Comparison of ENCODE assay signal across 1 cellular context in the genomic region with DNA sequence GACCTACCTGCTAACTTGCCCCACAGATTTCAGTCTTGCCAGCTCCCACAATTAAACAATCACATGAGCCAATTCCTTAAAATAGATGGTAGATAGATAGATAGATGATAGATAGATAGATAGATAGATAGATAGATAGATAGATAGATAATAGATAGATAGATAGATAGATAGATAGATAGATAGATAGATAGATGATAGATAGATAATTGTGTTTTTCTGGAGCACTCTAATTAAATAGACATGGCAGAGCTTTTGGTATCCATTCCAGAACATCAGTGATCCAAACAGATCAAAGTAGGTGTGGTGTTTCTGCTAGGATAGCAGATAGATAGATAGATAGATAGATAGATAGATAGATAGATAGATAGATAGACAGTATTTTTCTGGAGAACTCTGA.
DNase-seq lines count a peak whose midpoint lies in the region; ATAC-seq, FAIRE-seq and TF ChIP-seq lines count a peak whose summit lies in the region.
"Not testable (repeated sequence)": the region's sequence is repeated elsewhere in the genome, so short reads cannot be mapped to it uniquely, and the experiment has no call there.

No MANE protein-coding gene starts in this region.

- not testable (repeated sequence) for ATAC-seq in K562

- not testable (repeated sequence) for H3K9me1 ChIP-seq in K562 (ENCODE audit: control insufficient read depth, insufficient read depth, low read length)

- H3K4me1 ChIP-seq in K562 (replicated peaks in 1 of 2; ENCODE audit: control insufficient read depth in 2 of 2, insufficient read depth in 2 of 2, low read length in 2 of 2), result not testable (repeated sequence)

- TF ChIP-seq RAD21 in K562 (CRISPR knock-in tag; conservative IDR thresholded peaks at IDR 0.05 in 1 of 2, IDR thresholded peaks at IDR 0.05 in 1 of 2), result not testable (repeated sequence)

- in situ Hi-C loops in K562 (cut with MboI), result not testable (repeated sequence)

- not testable (repeated sequence) for BruUV-seq in K562 (replicated peaks; lab: Mats Ljungman, UMichigan)

- not testable (repeated sequence) for H3K36me3 ChIP-seq in K562 (ENCODE audit: control insufficient read depth, insufficient read depth, low read length)

- not testable (repeated sequence) for H3K4me2 ChIP-seq in K562 (ENCODE audit: insufficient read depth, low read length)

- H3K27me3 ChIP-seq in K562 (ENCODE audit: control insufficient read depth in 2 of 2, insufficient read depth in 2 of 2, low read length in 2 of 2), result not testable (repeated sequence)

- not testable (repeated sequence) for FAIRE-seq in K562 (lab: Jason Lieb, UNC)

- H3K9ac ChIP-seq in K562 (ENCODE audit: insufficient read depth in 1 of 2, low read depth in 2 of 2, low read length in 2 of 2), result not testable (repeated sequence)

- POLR2A ChIA-PET in K562 (lab: Yijun Ruan, JAX), result not testable (repeated sequence)

- intact Hi-C loops in K562 (cut with micrococcal nuclease), result not testable (repeated sequence)

- not testable (repeated sequence) for H3K4me3 ChIP-seq in K562

- not testable (repeated sequence) for DNase-seq in K562 (ENCODE audit: extremely low read depth in 1 of 4, low spot score in 3 of 4)

- not testable (repeated sequence) for H4K20me1 ChIP-seq in K562 (replicated peaks; ENCODE audit: control insufficient read depth, insufficient read depth, low read length)

- not testable (repeated sequence) for H3K27ac ChIP-seq in K562 (ENCODE audit: extremely low read depth, low read depth, low read length)

- TF ChIP-seq POLR2A in K562 (conservative IDR thresholded peaks at IDR 0.05), result not testable (repeated sequence)

- not testable (repeated sequence) for TF ChIP-seq CTCF in K562 (IDR thresholded peaks at IDR 0.05 in 2 of 3, conservative IDR thresholded peaks at IDR 0.05 in 1 of 3; ENCODE audit: insufficient read depth in 2 of 3, low read depth in 1 of 3, low read length in 3 of 3)

- H2AFZ ChIP-seq in K562 (ENCODE audit: low read depth, low read length), result not testable (repeated sequence)

- H3K79me2 ChIP-seq in K562 (ENCODE audit: control insufficient read depth, insufficient read depth, low read length), result not testable (repeated sequence)

- CTCF ChIA-PET in K562 (lab: Yijun Ruan, JAX; ENCODE audit: low intra/inter-chr PET ratio), result not testable (repeated sequence)

- TF ChIP-seq EP300 in K562 (IDR thresholded peaks at IDR 0.05; ENCODE audit: low read length), result not testable (repeated sequence)

- not testable (repeated sequence) for H3K9me3 ChIP-seq in K562 (replicated peaks; ENCODE audit: control insufficient read depth, insufficient read depth, low read depth, low read length)

TF ChIP-seq in K562, 482 proteins besides CTCF, POLR2A, EP300 and RAD21:
- TF ChIP-seq DACH1 (IDR thresholded peaks at IDR 0.05; ENCODE audit: partially characterized antibody) (peak; percentile 90), GATA2 (CRISPR knock-in tag; IDR thresholded peaks at IDR 0.05) (peak; percentile 48; the same call in 1 of the 2 replicates)
